ENCODE assay signal across 9 cellular contexts in genomic region chr1:41806472-41807155, GRCh38.
DNase-seq lines count a peak whose midpoint lies in the region; ATAC-seq lines count a peak whose summit lies in the region.
"Had no signal": no experiment of that assay in that cellular context is flagged by ENCODE, and none has a peak within 500 bp of the region (broad histone marks: within the 10 kb centered on the region; RNA-seq: fewer than 3 reads in every experiment).

No MANE protein-coding gene starts in this region.

- DNase-seq in activated CD4-positive, alpha-beta T cell treated with anti-CD3 and anti-CD28 coated beads for 24 hours (ENCODE audit: low read depth in 2 of 2) = peak; percentile 38 to 47
- DNase-seq in activated naive CD8-positive, alpha-beta T cell treated with anti-CD3 and anti-CD28 coated beads for 36 hours = peak; percentile 71
- peak; percentile 56 to 58 for DNase-seq in stimulated activated CD8-positive, alpha-beta memory T cell treated with anti-CD3 and anti-CD28 coated beads, Interleukin-2, amount 100 ng/mL, for 48 hours (ENCODE audit: low read depth in 2 of 2)
- DNase-seq in foreskin melanocyte (no peak), retina (no peak), cerebellum (ENCODE audit: low spot score) (no peak), NCI-H1048 (lab: John Stamatoyannopoulos, UW) (no peak)
- DNase-seq: EL had no signal

- no peaks in the 10 kb centered on the region for H3K9me3 Mint-ChIP-seq in activated naive CD8-positive, alpha-beta T cell treated with anti-CD3 and anti-CD28 coated beads for 36 hours

- peak; percentile 43 for ATAC-seq in GM18868 (IDR thresholded peaks at IDR 0.05; ENCODE audit: unreplicated experiment)

- H3K27me3 Mint-ChIP-seq in activated naive CD8-positive, alpha-beta T cell treated with anti-CD3 and anti-CD28 coated beads for 36 hours = no peaks in the 10 kb centered on the region

- H3K27ac Mint-ChIP-seq in activated naive CD8-positive, alpha-beta T cell treated with anti-CD3 and anti-CD28 coated beads for 36 hours = peak overlapping the region; percentile 91

- H3K36me3 Mint-ChIP-seq in activated naive CD8-positive, alpha-beta T cell treated with anti-CD3 and anti-CD28 coated beads for 36 hours = no peaks in the 10 kb centered on the region

- H3K4me1 Mint-ChIP-seq in activated naive CD8-positive, alpha-beta T cell treated with anti-CD3 and anti-CD28 coated beads for 36 hours = peaks cover 81% of the 10 kb centered on the region

- peak overlapping the region; percentile 63 for H3K4me3 Mint-ChIP-seq in activated naive CD8-positive, alpha-beta T cell treated with anti-CD3 and anti-CD28 coated beads for 36 hours

Comparison
In these comparisons a context has a peak if more than half of its experiments do, and no peak if none do; other contexts are left out.
1. DNase-seq: peak in activated CD4-positive, alpha-beta T cell treated with anti-CD3 and anti-CD28 coated beads for 24 hours (2 of 2), activated naive CD8-positive, alpha-beta T cell treated with anti-CD3 and anti-CD28 coated beads for 36 hours (single experiment) and stimulated activated CD8-positive, alpha-beta memory T cell treated with anti-CD3 and anti-CD28 coated beads, Interleukin-2, amount 100 ng/mL, for 48 hours (2 of 2); none in foreskin melanocyte (single experiment), retina (single experiment), cerebellum (single experiment) and NCI-H1048 (single experiment).